ENCODE assay signal across 1 cellular context in genomic region chr1:88683848-88684481, GRCh38.
TF ChIP-seq lines count a peak whose summit lies in the region.

TSS of gene PKN2 (plus strand) at chr1:88684273. CDS start at chr1:88684581, 308 bp downstream.

TF ChIP-seq in HepG2, 621 proteins besides CTCF, POLR2A, EP300 and RAD21 (continued from another document and continues in another):
- TF ChIP-seq CSRNP1 (CRISPR knock-in tag; IDR thresholded peaks at IDR 0.05) (0 out of 2 replicates have a peak, but pooled peaks have one; percentile 20), YEATS2 (CRISPR knock-in tag; IDR thresholded peaks at IDR 0.05; ENCODE audit: borderline replicate concordance) (peak; percentile 95), RAD51 (IDR thresholded peaks at IDR 0.05; ENCODE audit: borderline replicate concordance) (peak; percentile 86), KLF13 (CRISPR knock-in tag; IDR thresholded peaks at IDR 0.05) (no peak), ZFP82 (CRISPR knock-in tag; IDR thresholded peaks at IDR 0.05; ENCODE audit: borderline replicate concordance) (no peak; the same call in 1 of the 2 replicates), ZNF383 (CRISPR knock-in tag; IDR thresholded peaks at IDR 0.05; ENCODE audit: borderline replicate concordance) (no peak), ZKSCAN5 (CRISPR knock-in tag; IDR thresholded peaks at IDR 0.05) (no peak), ETV5 (CRISPR knock-in tag; IDR thresholded peaks at IDR 0.05; ENCODE audit: borderline replicate concordance) (peak; percentile 46; the same call in 1 of the 2 replicates), SKI (IDR thresholded peaks at IDR 0.05; ENCODE audit: partially characterized antibody) (peak; percentile 65), HIVEP1 (CRISPR knock-in tag; IDR thresholded peaks at IDR 0.05) (peak; percentile 77), EZH2 (conservative IDR thresholded peaks at IDR 0.05; ENCODE audit: low read depth, low read length) (no peak), JDP2 (CRISPR knock-in tag; IDR thresholded peaks at IDR 0.05; ENCODE audit: borderline replicate concordance) (no peak), FIP1L1 (IDR thresholded peaks at IDR 0.05; ENCODE audit: borderline replicate concordance, insufficient read depth, low read depth, low read length) (0 out of 2 replicates have a peak, but pooled peaks have one; percentile 70), MYPOP (CRISPR knock-in tag; IDR thresholded peaks at IDR 0.05) (peak; percentile 23; the same call in 1 of the 2 replicates), ZNF800 (CRISPR knock-in tag; IDR thresholded peaks at IDR 0.05) (peak; percentile 18; the same call in 1 of the 2 replicates), ZNF710 (CRISPR knock-in tag; IDR thresholded peaks at IDR 0.05; ENCODE audit: borderline replicate concordance) (peak; percentile 59; the same call in 1 of the 2 replicates), CHD2 (IDR thresholded peaks at IDR 0.05; ENCODE audit: low read depth, low read length) (0 out of 2 replicates have a peak, but pooled peaks have one; percentile 16), USF2 (IDR thresholded peaks at IDR 0.05; ENCODE audit: low read depth, low read length) (peak; percentile 91), USF2 (CRISPR knock-in tag; IDR thresholded peaks at IDR 0.05; ENCODE audit: borderline replicate concordance) (peak; percentile 97), ZNF296 (CRISPR knock-in tag; conservative IDR thresholded peaks at IDR 0.05) (no peak), POLR2G (IDR thresholded peaks at IDR 0.05; ENCODE audit: low read depth, low read length) (peak; percentile 91), ZFAT (CRISPR knock-in tag; conservative IDR thresholded peaks at IDR 0.05) (no peak), ZFP62 (CRISPR knock-in tag; IDR thresholded peaks at IDR 0.05) (no peak), ZNF510 (CRISPR knock-in tag; IDR thresholded peaks at IDR 0.05; ENCODE audit: low read depth) (no peak), ZNF841 (CRISPR knock-in tag; IDR thresholded peaks at IDR 0.05; ENCODE audit: borderline replicate concordance) (no peak), ZNF724P (CRISPR knock-in tag; IDR thresholded peaks at IDR 0.05; ENCODE audit: borderline replicate concordance) (no peak), ZNF558 (CRISPR knock-in tag; IDR thresholded peaks at IDR 0.05; ENCODE audit: borderline replicate concordance) (no peak), CCDC6 (CRISPR knock-in tag; IDR thresholded peaks at IDR 0.05) (no peak; the same call in 1 of the 2 replicates), ZZZ3 (CRISPR knock-in tag; IDR thresholded peaks at IDR 0.05; ENCODE audit: borderline replicate concordance) (no peak), ZNF180 (CRISPR knock-in tag; IDR thresholded peaks at IDR 0.05; ENCODE audit: borderline replicate concordance, low read depth) (no peak), FOXP4 (CRISPR knock-in tag; IDR thresholded peaks at IDR 0.05) (peak; percentile 51), TP53 (CRISPR knock-in tag; conservative IDR thresholded peaks at IDR 0.05) (no peak), UBTF (CRISPR knock-in tag; IDR thresholded peaks at IDR 0.05) (peak; percentile 96), ZNF782 (CRISPR knock-in tag; IDR thresholded peaks at IDR 0.05; ENCODE audit: borderline replicate concordance) (no peak; the same call in 1 of the 2 replicates), ZNF235 (CRISPR knock-in tag; IDR thresholded peaks at IDR 0.05; ENCODE audit: borderline replicate concordance) (peak; percentile 60; the same call in 1 of the 2 replicates), PBX3 (CRISPR knock-in tag; IDR thresholded peaks at IDR 0.05; ENCODE audit: borderline replicate concordance) (no peak), NCOR1 (IDR thresholded peaks at IDR 0.05; ENCODE audit: borderline replicate concordance, low read length) (peak; percentile 13; the same call in 1 of the 2 replicates), ZNF781 (CRISPR knock-in tag; IDR thresholded peaks at IDR 0.05; ENCODE audit: borderline replicate concordance, not compliant biosample characterization) (peak; percentile 29), NFKB2 (CRISPR knock-in tag; IDR thresholded peaks at IDR 0.05; ENCODE audit: borderline replicate concordance) (no peak), TOE1 (CRISPR knock-in tag; IDR thresholded peaks at IDR 0.05) (peak; percentile 19; the same call in 1 of the 2 replicates), PCBP2 (optimal IDR thresholded peaks at IDR 0.05; ENCODE audit: low read depth, low read length, poor library complexity, severe bottlenecking) (no peak), ZNF839 (CRISPR knock-in tag; IDR thresholded peaks at IDR 0.05; ENCODE audit: borderline replicate concordance) (no peak), WIZ (CRISPR knock-in tag; IDR thresholded peaks at IDR 0.05) (0 out of 2 replicates have a peak, but pooled peaks have one; percentile 22)
